8 cellular contexts compared by ENCODE assay signal in the genomic region with DNA sequence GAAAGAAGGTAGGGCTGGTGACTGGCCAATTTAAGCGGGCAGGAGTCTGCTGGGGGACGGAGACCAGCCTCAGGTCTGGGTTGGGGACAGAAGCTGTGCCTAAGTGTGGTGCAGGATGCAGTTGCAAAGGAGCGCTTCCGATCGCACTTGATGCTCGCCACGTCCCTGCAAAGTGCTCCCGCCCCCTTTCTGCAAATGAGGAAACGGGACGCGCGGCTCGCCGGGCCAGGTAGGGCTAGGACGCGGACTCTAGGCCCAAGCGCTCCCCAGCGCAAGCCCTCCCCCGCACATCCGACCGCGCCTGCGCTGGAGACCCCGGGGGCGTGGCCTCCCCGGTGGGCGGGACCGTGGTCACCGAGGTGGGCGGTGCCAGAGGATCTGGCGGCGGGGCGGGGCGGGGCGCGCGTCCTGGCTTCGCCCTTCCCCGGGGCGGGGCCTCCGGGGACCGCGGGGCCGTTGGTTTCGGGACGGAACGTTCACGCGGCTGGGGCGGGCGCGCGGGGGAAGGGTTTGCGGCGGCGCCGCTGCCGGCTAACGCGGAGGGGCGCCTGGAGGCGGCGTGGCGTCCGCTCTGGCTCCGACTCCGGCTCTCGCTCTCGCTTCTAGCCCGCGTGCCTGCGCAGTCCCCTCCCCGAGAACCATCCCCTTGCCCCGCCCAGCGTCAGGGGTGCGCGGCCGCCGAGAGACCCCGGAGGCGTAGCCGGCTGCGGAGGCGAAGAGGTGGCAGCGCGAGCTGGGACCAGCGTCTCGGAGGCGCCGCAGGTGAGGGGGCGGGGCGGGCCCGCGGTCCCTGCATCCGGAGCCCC. TPM values are rescaled to one million over a fixed set of nuclear protein-coding genes. Genes with fewer than 3 reads are reported as not detected.
DNase-seq lines count a peak whose midpoint lies in the region; ATAC-seq and TF ChIP-seq lines count a peak whose summit lies in the region.

FAM118A (plus strand) TSS at position 513 of the 806 bp plus-strand sequence. CDS start 12,446 bp downstream, outside the sequence.

- peak within 1 kb of the TSS; percentile 56 for H3K27ac ChIP-seq in DOHH2 (ENCODE audit: low read depth, low read length)
- H3K27ac ChIP-seq in Karpas-422 (ENCODE audit: low read length), result peak within 1 kb of the TSS; percentile 58
- peak within 1 kb of the TSS; percentile 96 for H3K27ac ChIP-seq in naive thymus-derived CD4-positive, alpha-beta T cell (ENCODE audit: low read depth, low read length)

- H3K4me3 ChIP-seq in DOHH2 (ENCODE audit: low read length), result peak within 1 kb of the TSS; percentile 77
- peak within 1 kb of the TSS; percentile 99 for H3K4me3 ChIP-seq in Karpas-422 (ENCODE audit: low read length)
- H3K4me3 ChIP-seq in naive thymus-derived CD4-positive, alpha-beta T cell (ENCODE audit: low read length), result peak within 1 kb of the TSS; percentile 76

- no peaks in the 10 kb centered on the region for H3K9me2 ChIP-seq in DOHH2 (replicated peaks; ENCODE audit: control insufficient read depth, low read length)
- no peaks in the 10 kb centered on the region for H3K9me2 ChIP-seq in Karpas-422 (replicated peaks; ENCODE audit: insufficient read depth, low read length)

- H3K4me1 Mint-ChIP-seq in naive thymus-derived CD4-positive, alpha-beta T cell, result peaks cover 35 to 54% (median 49%) of the 10 kb centered on the region in 7 donors
- peaks cover 55% of the 10 kb centered on the region for H3K4me1 Mint-ChIP-seq in stimulated activated memory B cell treated with anti-CD40 and anti-IgM and Interleukin-4, amounts not matched to agents 10 μg/mL and 1 μg/mL and 100 μg/mL, for 72 hours

- intact Hi-C loops in naive thymus-derived CD4-positive, alpha-beta T cell (cut with micrococcal nuclease), result loop anchor here (1.0 to 2.0 kb wide), 9 partner anchors 9 to 146 kb away; partner anchors contain the start of genes KIAA0930 (in 1 of the 2), NUP50 (in 1 of the 2), RIBC2 (in 1 of the 2) and SMC1B (in 1 of the 2)

- H3K4me2 ChIP-seq in DOHH2 (ENCODE audit: low read length), result peak within 1 kb of the TSS; percentile 93
- H3K4me2 ChIP-seq in Karpas-422 (ENCODE audit: low read depth, low read length, poor library complexity, severe bottlenecking), result peak within 1 kb of the TSS; percentile 97

- no peaks in the 10 kb centered on the region for H3K9me3 Mint-ChIP-seq in naive thymus-derived CD4-positive, alpha-beta T cell
- no peaks in the 10 kb centered on the region for H3K9me3 Mint-ChIP-seq in stimulated activated memory B cell treated with anti-CD40 and anti-IgM and Interleukin-4, amounts not matched to agents 10 μg/mL and 1 μg/mL and 100 μg/mL, for 72 hours

- peak; percentile 75 for ATAC-seq in GM21825 (IDR thresholded peaks at IDR 0.05; ENCODE audit: unreplicated experiment)
- peak; percentile 96 for ATAC-seq in naive thymus-derived CD4-positive, alpha-beta T cell
- ATAC-seq in stimulated activated memory B cell treated with anti-CD40 and anti-IgM and Interleukin-4, amounts not matched to agents 10 μg/mL and 1 μg/mL and 100 μg/mL, for 72 hours, result peak; percentile 93

- peaks cover 4% of the 10 kb centered on the region; the same call in 1 of the 2 replicates for H3K36me3 ChIP-seq in DOHH2 (ENCODE audit: control insufficient read depth, low read length)
- H3K36me3 ChIP-seq in Karpas-422 (ENCODE audit: insufficient read depth, low read length), result no peaks in the 10 kb centered on the region
- peaks cover 0 to 6% (median 0%) of the 10 kb centered on the region in 3 experiments for H3K36me3 ChIP-seq in naive thymus-derived CD4-positive, alpha-beta T cell (ENCODE audit: control insufficient read depth in 2 of 3, insufficient read depth in 3 of 3, low read length in 3 of 3)

- TF ChIP-seq CTCF in DOHH2 (IDR thresholded peaks at IDR 0.05; ENCODE audit: low read depth, low read length, poor library complexity, severe bottlenecking), result no peak

- H3F3A ChIP-seq in DOHH2 (ENCODE audit: control insufficient read depth, insufficient read depth), result no peaks in the 10 kb centered on the region

- CTCF ChIA-PET in naive thymus-derived CD4-positive, alpha-beta T cell (lab: Charles Lee), result interaction anchor here (1.8 kb wide), 1 partner anchor 13 kb away, joined by 5 read pairs; no protein-coding TSS in a partner anchor

- H3K36me3 Mint-ChIP-seq in naive thymus-derived CD4-positive, alpha-beta T cell, result peaks cover 0 to 16% (median 0%) of the 10 kb centered on the region in 5 donors
- H3K36me3 Mint-ChIP-seq in stimulated activated memory B cell treated with anti-CD40 and anti-IgM and Interleukin-4, amounts not matched to agents 10 μg/mL and 1 μg/mL and 100 μg/mL, for 72 hours, result peaks cover 8% of the 10 kb centered on the region

- peak within 1 kb of the TSS; percentile 98 for H3K9ac ChIP-seq in Karpas-422 (ENCODE audit: low read length)

- DNase-seq in Karpas-422 (peak; percentile 97), RKO (ENCODE audit: low spot score) (peak; percentile 85), fibroblast of gingiva (ENCODE audit: low read depth) (peak; percentile 89)
- DNase-seq in activated T-helper 1 cell treated with anti-CD3 and anti-CD28 coated beads, Interleukin-2, amount 50 U/mL, for 16 hours (ENCODE audit: low read depth in 1 of 2, low spot score in 1 of 2), result peak; percentile 96 to 99
- peak; percentile 86 to 100 (median 95) for DNase-seq in naive thymus-derived CD4-positive, alpha-beta T cell

- H3K4me3 Mint-ChIP-seq in naive thymus-derived CD4-positive, alpha-beta T cell, result peak within 1 kb of the TSS; percentile 86 to 97 (median 89)
- H3K4me3 Mint-ChIP-seq in stimulated activated memory B cell treated with anti-CD40 and anti-IgM and Interleukin-4, amounts not matched to agents 10 μg/mL and 1 μg/mL and 100 μg/mL, for 72 hours, result peak within 1 kb of the TSS; percentile 90

- no peaks in the 10 kb centered on the region for H3K27me3 Mint-ChIP-seq in naive thymus-derived CD4-positive, alpha-beta T cell
- H3K27me3 Mint-ChIP-seq in stimulated activated memory B cell treated with anti-CD40 and anti-IgM and Interleukin-4, amounts not matched to agents 10 μg/mL and 1 μg/mL and 100 μg/mL, for 72 hours, result no peaks in the 10 kb centered on the region

- H3K4me1 ChIP-seq in DOHH2 (ENCODE audit: control insufficient read depth, low read length) (peaks cover 19% of the 10 kb centered on the region), Karpas-422 (ENCODE audit: low read length) (peaks cover 26% of the 10 kb centered on the region)
- H3K4me1 ChIP-seq in naive thymus-derived CD4-positive, alpha-beta T cell (ENCODE audit: control insufficient read depth in 2 of 2, insufficient read depth in 2 of 2, low read length in 2 of 2), result peaks cover 14 to 21% of the 10 kb centered on the region in 2 donors

- H3K27ac Mint-ChIP-seq in naive thymus-derived CD4-positive, alpha-beta T cell, result peak within 1 kb of the TSS; percentile 92 to 99 (median 96)
- H3K27ac Mint-ChIP-seq in stimulated activated memory B cell treated with anti-CD40 and anti-IgM and Interleukin-4, amounts not matched to agents 10 μg/mL and 1 μg/mL and 100 μg/mL, for 72 hours, result peak within 1 kb of the TSS; percentile 97

- no peaks in the 10 kb centered on the region for H3K9me3 ChIP-seq in DOHH2 (ENCODE audit: control insufficient read depth, insufficient read depth, low read length)
- H3K9me3 ChIP-seq in Karpas-422 (ENCODE audit: low read length), result no peaks in the 10 kb centered on the region
- H3K9me3 ChIP-seq in naive thymus-derived CD4-positive, alpha-beta T cell (ENCODE audit: control insufficient read depth in 2 of 3, low read length in 3 of 3), result no peaks in the 10 kb centered on the region

- POLR2A ChIA-PET in naive thymus-derived CD4-positive, alpha-beta T cell (lab: Charles Lee), result interaction anchor here (0.6 to 8.9 kb wide), 8 partner anchors 8 to 104 kb away, joined by 3 to 73 read pairs (median 4); partner anchors contain the start of gene RIBC2

- no peaks in the 10 kb centered on the region for H3K27me3 ChIP-seq in DOHH2 (ENCODE audit: control insufficient read depth, low read length)
- no peaks in the 10 kb centered on the region for H3K27me3 ChIP-seq in Karpas-422 (ENCODE audit: low read length)
- H3K27me3 ChIP-seq in naive thymus-derived CD4-positive, alpha-beta T cell (ENCODE audit: control insufficient read depth in 2 of 2, insufficient read depth in 2 of 2, low read length in 2 of 2), result no peaks in the 10 kb centered on the region

- peak within 1 kb of the TSS; percentile 91; the same call in 1 of the 2 replicates for H2AFZ ChIP-seq in Karpas-422 (ENCODE audit: low read length)

- peaks cover 32% of the 10 kb centered on the region for H3K79me2 ChIP-seq in DOHH2 (ENCODE audit: control insufficient read depth, low read length)
- peaks cover 45% of the 10 kb centered on the region for H3K79me2 ChIP-seq in Karpas-422 (ENCODE audit: low read length)

- peaks cover 5% of the 10 kb centered on the region; the same call in 1 of the 2 replicates for H4K20me1 ChIP-seq in DOHH2 (ENCODE audit: control insufficient read depth, insufficient read depth, low read depth, low read length)
- no peaks in the 10 kb centered on the region; the same call in 1 of the 2 replicates for H4K20me1 ChIP-seq in Karpas-422 (ENCODE audit: insufficient read depth, low read depth, low read length)

RNA-seq across cellular contexts. Expression of gene FAM118A, which starts in this region (rescaled TPM):
- 72.2 and 83.3 TPM in 2 replicates for total RNA-seq in Karpas-422 (2014; rRNA removed; shearing (Covaris generic); ENCODE audit: low replicate concordance)
- total RNA-seq in naive thymus-derived CD4-positive, alpha-beta T cell, result 100 to 1,000 TPM in 4 of 5 experiments, 10 to 100 TPM in 1; 61.3 to 216 (median 111) TPM
- 10 to 100 TPM; 54.0 to 81.6 TPM for polyA plus RNA-seq in naive thymus-derived CD4-positive, alpha-beta T cell

Comparison
In these comparisons a context has a peak if more than half of its experiments do, and no peak if none do; other contexts are left out.
1. Peak in every context shown above with its lines: DNase-seq, ATAC-seq, H3K4me3 ChIP-seq and H3K27ac ChIP-seq.